1 cellular context compared by ENCODE assay signal in the genomic region with DNA sequence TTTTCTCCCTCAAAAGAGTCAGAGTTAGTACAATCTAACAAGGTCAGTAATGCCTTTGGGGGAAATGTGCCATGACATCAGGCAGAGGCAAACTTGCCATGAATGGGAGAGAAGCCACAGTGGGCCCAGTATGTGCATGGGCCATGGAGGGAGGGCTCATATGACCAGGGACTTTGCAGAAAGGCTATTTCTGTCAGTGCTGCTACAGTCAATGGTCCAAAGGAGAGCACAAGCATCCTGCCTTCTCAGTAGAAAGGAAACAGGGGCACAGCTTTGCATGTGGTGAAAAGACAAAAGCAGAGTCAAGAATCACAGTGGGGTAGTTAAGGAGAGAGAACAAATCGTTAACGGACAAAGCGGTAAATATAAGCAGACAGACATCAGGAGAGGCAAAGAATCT.
TF ChIP-seq lines count a peak whose summit lies in the region.

No MANE protein-coding gene starts in this region.

TF ChIP-seq in WTC11, 78 proteins besides CTCF, POLR2A, EP300 and RAD21 (continued from another document):
- TF ChIP-seq ZBTB43 (CRISPR knock-in tag; IDR thresholded peaks at IDR 0.05) (no peak), ZNF396 (CRISPR knock-in tag; IDR thresholded peaks at IDR 0.05; ENCODE audit: borderline replicate concordance) (no peak), ZNF263 (CRISPR knock-in tag; IDR thresholded peaks at IDR 0.05; ENCODE audit: low read depth) (no peak)
